1 cellular context compared by ENCODE assay signal in the genomic region with DNA sequence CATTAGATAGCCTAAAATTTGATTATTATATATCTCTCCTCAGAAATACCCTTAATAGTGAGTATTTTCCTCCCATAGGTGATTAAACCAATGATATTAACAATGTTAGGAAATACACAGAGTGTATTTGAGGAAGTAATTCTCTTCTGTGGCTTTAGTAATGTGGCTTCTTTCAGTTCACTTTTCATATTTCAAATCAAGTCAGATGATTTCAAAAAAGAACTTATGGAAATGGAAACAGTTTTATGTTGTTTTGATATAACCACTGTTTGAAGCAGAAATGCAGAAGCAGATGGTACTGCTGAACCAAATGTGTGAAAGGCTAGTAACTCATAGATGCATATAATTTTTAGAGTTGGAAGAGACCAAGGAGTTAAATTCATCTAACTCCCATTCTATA.
A peak's percentile ranks its signal among the peaks of the same experiment; 100 is the strongest.
TF ChIP-seq lines count a peak whose summit lies in the region.

No MANE protein-coding gene starts in this region.

TF ChIP-seq in GM12878, 131 proteins besides CTCF, POLR2A, EP300 and RAD21 (continued from another document):
- TF ChIP-seq ZBTB33 (IDR thresholded peaks at IDR 0.05) = no peak
- TF ChIP-seq NR2F1 (conservative IDR thresholded peaks at IDR 0.05) = no peak
- no peak for TF ChIP-seq ZNF592 (IDR thresholded peaks at IDR 0.05)
- no peak for TF ChIP-seq ETV6 (conservative IDR thresholded peaks at IDR 0.05 in 1 of 2, IDR thresholded peaks at IDR 0.05 in 1 of 2; ENCODE audit: borderline replicate concordance in 1 of 2, low read depth in 1 of 2)
- 0 out of 2 replicates have a peak, but pooled peaks have one; percentile 22 for TF ChIP-seq NFIC (IDR thresholded peaks at IDR 0.05; ENCODE audit: low read depth, low read length)
- TF ChIP-seq LARP7 (IDR thresholded peaks at IDR 0.05) = no peak
- TF ChIP-seq MEF2B (IDR thresholded peaks at IDR 0.05; ENCODE audit: partially characterized antibody, poor library complexity, severe bottlenecking) = no peak
- no peak for TF ChIP-seq ZNF217 (IDR thresholded peaks at IDR 0.05)
- TF ChIP-seq ZNF274 (IDR thresholded peaks at IDR 0.05; ENCODE audit: insufficient read depth, insufficient read length) = no peak
- no peak for TF ChIP-seq RBBP5 (conservative IDR thresholded peaks at IDR 0.05)
- TF ChIP-seq SP1 (IDR thresholded peaks at IDR 0.05; ENCODE audit: low read depth, low read length) = no peak
- TF ChIP-seq SREBF2 (IDR thresholded peaks at IDR 0.05; ENCODE audit: low read length) = no peak
- TF ChIP-seq NRF1 (conservative IDR thresholded peaks at IDR 0.05; ENCODE audit: low read depth, low read length) = no peak
- TF ChIP-seq GABPA (IDR thresholded peaks at IDR 0.05; ENCODE audit: low read depth) = no peak
- peak; percentile 70 for TF ChIP-seq MTA2 (IDR thresholded peaks at IDR 0.05; ENCODE audit: low read depth)
- no peak for TF ChIP-seq WRNIP1 (IDR thresholded peaks at IDR 0.05; ENCODE audit: borderline replicate concordance, low read depth, low read length)
- TF ChIP-seq BCL3 (IDR thresholded peaks at IDR 0.05; ENCODE audit: borderline replicate concordance, insufficient read depth, low read depth, low read length, poor library complexity, severe bottlenecking) = no peak
- no peak for TF ChIP-seq EGR1 (IDR thresholded peaks at IDR 0.05; ENCODE audit: borderline replicate concordance in 1 of 2, low read depth in 2 of 2, low read length in 2 of 2)
- no peak for TF ChIP-seq JUNB (IDR thresholded peaks at IDR 0.05)
- no peak for TF ChIP-seq STAT3 (IDR thresholded peaks at IDR 0.05; ENCODE audit: low read depth, low read length)
- TF ChIP-seq CBX5 (IDR thresholded peaks at IDR 0.05; ENCODE audit: low read depth) = no peak
- no peak for TF ChIP-seq CBFB (IDR thresholded peaks at IDR 0.05; ENCODE audit: low read depth)
- TF ChIP-seq MEF2A (IDR thresholded peaks at IDR 0.05; ENCODE audit: insufficient read depth, low read depth, low read length) = no peak
- no peak for TF ChIP-seq ZNF207 (IDR thresholded peaks at IDR 0.05; ENCODE audit: borderline replicate concordance)
- no peak for TF ChIP-seq PML (IDR thresholded peaks at IDR 0.05; ENCODE audit: low read length)
- no peak for TF ChIP-seq ZBED1 (IDR thresholded peaks at IDR 0.05; ENCODE audit: borderline replicate concordance)
- TF ChIP-seq SUZ12 (IDR thresholded peaks at IDR 0.05; ENCODE audit: unreplicated experiment) = no peak
- TF ChIP-seq IKZF2 (IDR thresholded peaks at IDR 0.05) = peak; percentile 44 to 57; a peak in 2 of 4 replicates
- TF ChIP-seq TAF1 (IDR thresholded peaks at IDR 0.05; ENCODE audit: borderline replicate concordance, low read depth, low read length) = no peak
- TF ChIP-seq NKRF (conservative IDR thresholded peaks at IDR 0.05) = no peak
- TF ChIP-seq ZNF384 (IDR thresholded peaks at IDR 0.05; ENCODE audit: borderline replicate concordance, low read depth, low read length) = no peak
- TF ChIP-seq CEBPB (IDR thresholded peaks at IDR 0.05; ENCODE audit: borderline replicate concordance in 1 of 2, low read depth in 2 of 2, low read length in 2 of 2) = no peak
- no peak for TF ChIP-seq KAT2A (conservative IDR thresholded peaks at IDR 0.05; ENCODE audit: control insufficient read depth, low read depth, low read length)
- no peak for TF ChIP-seq POLR2AphosphoS5 (IDR thresholded peaks at IDR 0.05; ENCODE audit: low read length)
- TF ChIP-seq SIX5 (IDR thresholded peaks at IDR 0.05; ENCODE audit: low read depth, low read length, severe bottlenecking) = no peak
- TF ChIP-seq CEBPZ (IDR thresholded peaks at IDR 0.05; ENCODE audit: low read depth, low read length) = no peak
- no peak for TF ChIP-seq BRCA1 (IDR thresholded peaks at IDR 0.05; ENCODE audit: low read depth, low read length)
- no peak for TF ChIP-seq SMC3 (IDR thresholded peaks at IDR 0.05; ENCODE audit: borderline replicate concordance, low read length)
- no peak for TF ChIP-seq POU2F2 (IDR thresholded peaks at IDR 0.05; ENCODE audit: borderline replicate concordance, low read depth, low read length)
- TF ChIP-seq, protein P1, sequence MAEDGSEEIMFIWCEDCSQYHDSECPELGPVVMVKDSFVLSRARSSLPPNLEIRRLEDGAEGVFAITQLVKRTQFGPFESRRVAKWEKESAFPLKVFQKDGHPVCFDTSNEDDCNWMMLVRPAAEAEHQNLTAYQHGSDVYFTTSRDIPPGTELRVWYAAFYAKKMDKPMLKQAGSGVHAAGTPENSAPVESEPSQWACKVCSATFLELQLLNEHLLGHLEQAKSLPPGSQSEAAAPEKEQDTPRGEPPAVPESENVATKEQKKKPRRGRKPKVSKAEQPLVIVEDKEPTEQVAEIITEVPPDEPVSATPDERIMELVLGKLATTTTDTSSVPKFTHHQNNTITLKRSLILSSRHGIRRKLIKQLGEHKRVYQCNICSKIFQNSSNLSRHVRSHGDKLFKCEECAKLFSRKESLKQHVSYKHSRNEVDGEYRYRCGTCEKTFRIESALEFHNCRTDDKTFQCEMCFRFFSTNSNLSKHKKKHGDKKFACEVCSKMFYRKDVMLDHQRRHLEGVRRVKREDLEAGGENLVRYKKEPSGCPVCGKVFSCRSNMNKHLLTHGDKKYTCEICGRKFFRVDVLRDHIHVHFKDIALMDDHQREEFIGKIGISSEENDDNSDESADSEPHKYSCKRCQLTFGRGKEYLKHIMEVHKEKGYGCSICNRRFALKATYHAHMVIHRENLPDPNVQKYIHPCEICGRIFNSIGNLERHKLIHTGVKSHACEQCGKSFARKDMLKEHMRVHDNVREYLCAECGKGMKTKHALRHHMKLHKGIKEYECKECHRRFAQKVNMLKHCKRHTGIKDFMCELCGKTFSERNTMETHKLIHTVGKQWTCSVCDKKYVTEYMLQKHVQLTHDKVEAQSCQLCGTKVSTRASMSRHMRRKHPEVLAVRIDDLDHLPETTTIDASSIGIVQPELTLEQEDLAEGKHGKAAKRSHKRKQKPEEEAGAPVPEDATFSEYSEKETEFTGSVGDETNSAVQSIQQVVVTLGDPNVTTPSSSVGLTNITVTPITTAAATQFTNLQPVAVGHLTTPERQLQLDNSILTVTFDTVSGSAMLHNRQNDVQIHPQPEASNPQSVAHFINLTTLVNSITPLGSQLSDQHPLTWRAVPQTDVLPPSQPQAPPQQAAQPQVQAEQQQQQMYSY (CRISPR knock-in tag; IDR thresholded peaks at IDR 0.05) = no peak
- TF ChIP-seq FOXK2 (IDR thresholded peaks at IDR 0.05) = no peak
